10 cellular contexts compared by ENCODE assay signal in the genomic region with DNA sequence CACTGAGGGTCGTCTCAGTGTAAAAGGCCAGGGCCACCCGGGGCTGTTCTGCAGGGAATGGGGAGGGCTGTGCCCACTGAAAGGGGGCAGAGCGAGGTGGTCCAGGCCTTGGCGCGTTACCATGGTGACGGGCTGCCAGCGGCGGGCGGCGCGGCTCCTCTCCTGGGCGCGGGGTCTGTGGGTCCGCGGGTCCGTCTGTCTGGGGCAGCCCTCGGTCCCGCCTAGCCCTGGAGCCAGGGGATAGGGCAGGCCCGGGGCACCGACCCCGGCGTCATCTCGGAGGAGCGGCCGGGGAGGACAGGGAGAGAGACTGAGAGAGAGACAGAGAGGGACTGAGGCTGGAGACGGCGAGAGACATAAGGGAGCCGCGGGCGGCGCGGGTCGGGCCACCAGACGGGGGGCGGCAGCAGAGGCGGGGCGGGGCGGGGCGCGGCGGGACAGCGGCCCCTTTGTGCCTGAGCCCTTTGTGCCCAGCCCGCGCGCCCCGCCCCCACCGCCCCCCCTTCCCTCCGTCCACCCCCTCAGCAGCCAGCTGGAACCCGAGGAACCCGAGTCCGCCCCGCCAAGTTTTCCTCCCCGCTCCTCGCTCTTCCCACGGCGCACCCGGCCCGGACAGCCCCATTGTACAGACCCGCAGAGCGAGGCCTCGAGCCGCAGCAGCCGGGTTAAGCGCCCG. TPM values are rescaled to one million over a fixed set of nuclear protein-coding genes. Genes with fewer than 3 reads are reported as not detected.
DNase-seq lines count a peak whose midpoint lies in the region; ATAC-seq and TF ChIP-seq lines count a peak whose summit lies in the region.
"Had no signal": no experiment of that assay in that cellular context is flagged by ENCODE, and none has a peak within 500 bp of the region (broad histone marks: within the 10 kb centered on the region; RNA-seq: fewer than 3 reads in every experiment).

A gene with protein sequence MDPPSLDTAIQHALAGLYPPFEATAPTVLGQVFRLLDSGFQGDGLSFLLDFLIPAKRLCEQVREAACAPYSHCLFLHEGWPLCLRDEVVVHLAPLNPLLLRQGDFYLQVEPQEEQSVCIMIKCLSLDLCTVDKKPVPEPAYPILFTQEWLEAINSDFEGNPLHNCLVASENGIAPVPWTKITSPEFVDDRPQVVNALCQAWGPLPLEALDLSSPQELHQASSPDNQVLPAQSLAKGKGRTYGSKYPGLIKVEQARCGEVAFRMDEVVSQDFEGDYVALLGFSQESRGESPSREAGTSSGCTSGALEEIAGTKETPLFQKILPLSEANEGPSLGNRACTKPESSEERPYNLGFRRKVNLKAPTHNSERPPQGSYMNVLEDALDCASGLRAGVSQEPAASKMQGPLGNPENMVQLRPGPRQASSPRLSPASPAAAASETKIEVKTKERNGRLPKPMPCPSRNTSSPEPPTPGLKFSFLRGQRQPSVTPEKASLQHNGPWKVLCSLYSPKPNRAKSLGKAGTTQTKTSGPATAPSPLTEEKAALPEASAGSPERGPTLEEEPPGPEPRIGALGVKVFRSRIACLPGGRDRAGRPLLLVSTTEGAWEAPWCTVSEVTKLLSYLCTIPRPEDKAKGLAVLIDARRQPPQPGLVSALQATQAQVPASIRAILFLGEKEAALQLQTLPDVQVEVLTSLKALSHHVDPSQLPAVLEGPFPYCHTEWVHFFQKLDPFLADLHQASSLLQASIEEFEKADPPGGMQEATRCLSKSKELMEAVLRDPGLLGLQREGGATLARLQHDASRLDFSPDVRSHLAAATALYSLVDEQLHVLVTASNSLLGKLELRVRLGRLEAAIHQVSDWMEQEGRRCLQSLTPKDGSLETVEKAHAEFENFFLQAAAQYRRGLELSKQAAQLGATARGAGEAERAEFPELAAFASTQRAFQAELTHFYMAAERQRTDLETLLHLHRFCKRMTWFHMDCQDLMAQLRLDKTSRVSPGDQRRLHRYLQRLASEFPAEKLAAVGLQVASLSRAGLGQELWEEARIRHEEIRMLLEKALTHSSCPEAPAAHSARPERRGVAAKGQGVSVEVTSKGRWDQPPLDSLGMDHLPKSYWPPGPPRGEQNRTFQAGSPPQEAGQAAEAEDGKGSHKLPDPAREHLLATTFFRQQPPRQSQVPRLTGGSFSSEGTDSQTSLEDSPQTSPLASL (minus strand): TSS at position 358 of the 676 bp plus-strand sequence. CDS start 235 bp downstream, at position 123.

- no peak within 1 kb of the TSS for H3K4me3 Mint-ChIP-seq in activated CD4-positive, alpha-beta memory T cell treated with anti-CD3 and anti-CD28 coated beads, Interleukin-2, amount 10 ng/mL, durations not matched to agents 7 days and 5 days

- H3K27ac ChIP-seq in body of pancreas: no peak within 1 kb of the TSS

- H3K27me3 ChIP-seq in body of pancreas (peaks cover 0 to 8% of the 10 kb centered on the region in 2 donors), iPS-15b (ENCODE audit: control insufficient read depth, insufficient read depth, low read length) (peaks cover 20% of the 10 kb centered on the region)

- H3K4me1 ChIP-seq in body of pancreas (no peaks in the 10 kb centered on the region), iPS-15b (ENCODE audit: control insufficient read depth, insufficient read depth, low read length) (peaks cover 4% of the 10 kb centered on the region)

- ATAC-seq in body of pancreas: peak; percentile 15
- ATAC-seq in GM18511 (IDR thresholded peaks at IDR 0.05; ENCODE audit: unreplicated experiment): no peak
- ATAC-seq in GM19452 (IDR thresholded peaks at IDR 0.05; ENCODE audit: unreplicated experiment): no peak

- H3K27me3 Mint-ChIP-seq in activated CD4-positive, alpha-beta memory T cell treated with anti-CD3 and anti-CD28 coated beads, Interleukin-2, amount 10 ng/mL, durations not matched to agents 7 days and 5 days: peaks cover 56% of the 10 kb centered on the region

- no peak for TF ChIP-seq POLR2A in body of pancreas (IDR thresholded peaks at IDR 0.05)

- no peaks in the 10 kb centered on the region for H3K4me1 Mint-ChIP-seq in activated CD4-positive, alpha-beta memory T cell treated with anti-CD3 and anti-CD28 coated beads, Interleukin-2, amount 10 ng/mL, durations not matched to agents 7 days and 5 days

- WGBS in body of pancreas, 2 donors: 5 to 7% methylated on average over 22 to 61 of the region's 65 CpGs

- no peak within 1 kb of the TSS for H3K9ac ChIP-seq in iPS-15b (ENCODE audit: low read depth, low read length)

- DNase-seq in ELF-1 (ENCODE audit: low read depth, low spot score) (peak; percentile 46), body of pancreas (no peak), retinal pigment epithelial cell (ENCODE audit: low read depth) (no peak), HK-2 (ENCODE audit: unreplicated experiment) (no peak)
- DNase-seq in activated CD4-positive, alpha-beta memory T cell treated with anti-CD3 and anti-CD28 coated beads, Interleukin-2, amount 10 ng/mL, durations not matched to agents 7 days and 5 days: no peak

- H3K4me3 ChIP-seq in body of pancreas (no peak within 1 kb of the TSS), iPS-15b (ENCODE audit: low read depth, low read length) (peak within 1 kb of the TSS; percentile 55), retinal pigment epithelial cell (ENCODE audit: low read length) (peak within 1 kb of the TSS; percentile 24)

- no peaks in the 10 kb centered on the region for H3K36me3 Mint-ChIP-seq in activated CD4-positive, alpha-beta memory T cell treated with anti-CD3 and anti-CD28 coated beads, Interleukin-2, amount 10 ng/mL, durations not matched to agents 7 days and 5 days (ENCODE audit: low read depth)

- CTCF ChIA-PET in activated CD4-positive, alpha-beta memory T cell treated with anti-CD3 and anti-CD28 coated beads, Interleukin-2, amount 10 ng/mL, durations not matched to agents 7 days and 5 days (lab: Charles Lee): no interaction called here

- no peaks in the 10 kb centered on the region for H3K9me3 Mint-ChIP-seq in activated CD4-positive, alpha-beta memory T cell treated with anti-CD3 and anti-CD28 coated beads, Interleukin-2, amount 10 ng/mL, durations not matched to agents 7 days and 5 days

- H3K36me3 ChIP-seq in body of pancreas (replicated peaks in 1 of 2; ENCODE audit: insufficient read depth in 1 of 2, low read depth in 2 of 2) (no peaks in the 10 kb centered on the region), iPS-15b (ENCODE audit: control insufficient read depth, insufficient read depth, low read length) (no peaks in the 10 kb centered on the region)

- no peak within 1 kb of the TSS for H3K27ac Mint-ChIP-seq in activated CD4-positive, alpha-beta memory T cell treated with anti-CD3 and anti-CD28 coated beads, Interleukin-2, amount 10 ng/mL, durations not matched to agents 7 days and 5 days

- intact Hi-C loops in body of pancreas (cut with DNase I): no loop called here

- H3K9me3 ChIP-seq in body of pancreas: no peaks in the 10 kb centered on the region
- H3K9me3 ChIP-seq in iPS-15b (ENCODE audit: control insufficient read depth, insufficient read depth, low read length): no peaks in the 10 kb centered on the region

- POLR2A ChIA-PET in activated CD4-positive, alpha-beta memory T cell treated with anti-CD3 and anti-CD28 coated beads, Interleukin-2, amount 10 ng/mL, durations not matched to agents 7 days and 5 days (lab: Charles Lee): no interaction called here

- TF ChIP-seq CTCF in body of pancreas (IDR thresholded peaks at IDR 0.05): no peak
- TF ChIP-seq CTCF in retinal pigment epithelial cell (conservative IDR thresholded peaks at IDR 0.05; ENCODE audit: low read depth, low read length): no peak

RNA-seq across cellular contexts. Expression of the gene that starts here (rescaled TPM):
- total RNA-seq in body of pancreas: under 1 TPM; 0.78 to 0.99 TPM
- not detected for total RNA-seq in activated CD4-positive, alpha-beta memory T cell treated with anti-CD3 and anti-CD28 coated beads, Interleukin-2, amount 10 ng/mL, durations not matched to agents 7 days and 5 days
- total RNA-seq: lung microvascular endothelial cell, NCI-H460 had no signal

Comparison
In these comparisons a context has a peak if more than half of its experiments do, and no peak if none do; other contexts are left out.
1. Peak in ATAC-seq in body of pancreas; RNA of the gene not detected or under 1 TPM.
2. H3K4me3 ChIP-seq: peak in iPS-15b (single experiment) and retinal pigment epithelial cell (single experiment); none in body of pancreas (0 of 2).